ENCODE assay signal across 1 cellular context in genomic region chr3:45143673-45144670, GRCh38.
TF ChIP-seq lines count a peak whose summit lies in the region.

No MANE protein-coding gene starts in this region.

TF ChIP-seq in K562, 482 proteins besides CTCF, POLR2A, EP300 and RAD21 (continued from another document and continues in another):
- TF ChIP-seq ZNF175 (CRISPR knock-in tag; IDR thresholded peaks at IDR 0.05; ENCODE audit: low read depth), result peak; percentile 53; the same call in 1 of the 2 replicates
- TF ChIP-seq ZC3H11A (IDR thresholded peaks at IDR 0.05; ENCODE audit: low read depth, low read length), result no peak
- TF ChIP-seq MCM5 (IDR thresholded peaks at IDR 0.05; ENCODE audit: low read depth), result no peak
- no peak for TF ChIP-seq ZNF583 (CRISPR knock-in tag; IDR thresholded peaks at IDR 0.05)
- TF ChIP-seq TBL1XR1 (IDR thresholded peaks at IDR 0.05; ENCODE audit: low read length in 2 of 2), result 0 out of 4 replicates have a peak, but pooled peaks of 1 of the 2 experiments have one; percentile 26
- TF ChIP-seq ZNF184 (CRISPR knock-in tag; IDR thresholded peaks at IDR 0.05), result no peak
- TF ChIP-seq BACH1 (tag; IDR thresholded peaks at IDR 0.05), result peak; percentile 65; the same call in 1 of the 2 replicates
- no peak for TF ChIP-seq RBM17 (IDR thresholded peaks at IDR 0.05; ENCODE audit: borderline replicate concordance, low read depth, low read length)
- no peak for TF ChIP-seq LCOR (CRISPR knock-in tag; IDR thresholded peaks at IDR 0.05)
- no peak for TF ChIP-seq MIER1 (IDR thresholded peaks at IDR 0.05; ENCODE audit: low read depth)
- peak; percentile 68; the same call in 1 of the 2 replicates for TF ChIP-seq DMBX1 (CRISPR knock-in tag; IDR thresholded peaks at IDR 0.05; ENCODE audit: borderline replicate concordance)
- peak; percentile 24; the same call in 1 of the 2 replicates for TF ChIP-seq STAT5A (IDR thresholded peaks at IDR 0.05; ENCODE audit: borderline replicate concordance, low read length)
- TF ChIP-seq ZKSCAN3 (CRISPR knock-in tag; IDR thresholded peaks at IDR 0.05), result no peak
- TF ChIP-seq RNF2 (IDR thresholded peaks at IDR 0.05), result no peak
- no peak for TF ChIP-seq ZBTB9 (CRISPR knock-in tag; IDR thresholded peaks at IDR 0.05)
- no peak for TF ChIP-seq ZNF76 (CRISPR knock-in tag; IDR thresholded peaks at IDR 0.05; ENCODE audit: borderline replicate concordance)
- TF ChIP-seq NR3C1 (CRISPR knock-in tag; IDR thresholded peaks at IDR 0.05), result no peak
- TF ChIP-seq, protein P1, sequence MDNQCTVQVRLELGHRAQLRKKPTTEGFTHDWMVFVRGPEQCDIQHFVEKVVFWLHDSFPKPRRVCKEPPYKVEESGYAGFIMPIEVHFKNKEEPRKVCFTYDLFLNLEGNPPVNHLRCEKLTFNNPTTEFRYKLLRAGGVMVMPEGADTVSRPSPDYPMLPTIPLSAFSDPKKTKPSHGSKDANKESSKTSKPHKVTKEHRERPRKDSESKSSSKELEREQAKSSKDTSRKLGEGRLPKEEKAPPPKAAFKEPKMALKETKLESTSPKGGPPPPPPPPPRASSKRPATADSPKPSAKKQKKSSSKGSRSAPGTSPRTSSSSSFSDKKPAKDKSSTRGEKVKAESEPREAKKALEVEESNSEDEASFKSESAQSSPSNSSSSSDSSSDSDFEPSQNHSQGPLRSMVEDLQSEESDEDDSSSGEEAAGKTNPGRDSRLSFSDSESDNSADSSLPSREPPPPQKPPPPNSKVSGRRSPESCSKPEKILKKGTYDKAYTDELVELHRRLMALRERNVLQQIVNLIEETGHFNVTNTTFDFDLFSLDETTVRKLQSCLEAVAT (IDR thresholded peaks at IDR 0.05), result no peak
- TF ChIP-seq NCOA4 (IDR thresholded peaks at IDR 0.05; ENCODE audit: partially characterized antibody), result no peak
- TF ChIP-seq NR2C2 (CRISPR knock-in tag; IDR thresholded peaks at IDR 0.05), result no peak
- peak; percentile 54; the same call in 1 of the 2 replicates for TF ChIP-seq NR2C2 (tag; IDR thresholded peaks at IDR 0.05)
- no peak for TF ChIP-seq SFPQ (IDR thresholded peaks at IDR 0.05; ENCODE audit: low read depth, low read length)
- TF ChIP-seq POU5F1 (IDR thresholded peaks at IDR 0.05; ENCODE audit: borderline replicate concordance, low read depth, low read length, partially characterized antibody), result no peak
- no peak for TF ChIP-seq ZNF449 (CRISPR knock-in tag; IDR thresholded peaks at IDR 0.05)
- no peak for TF ChIP-seq RBBP5 (IDR thresholded peaks at IDR 0.05; ENCODE audit: borderline replicate concordance, insufficient read depth, low read length, poor library complexity, severe bottlenecking)
- TF ChIP-seq ETV1 (tag; conservative IDR thresholded peaks at IDR 0.05; ENCODE audit: low read depth), result no peak; the same call in 1 of the 2 replicates
- TF ChIP-seq, protein P2, sequence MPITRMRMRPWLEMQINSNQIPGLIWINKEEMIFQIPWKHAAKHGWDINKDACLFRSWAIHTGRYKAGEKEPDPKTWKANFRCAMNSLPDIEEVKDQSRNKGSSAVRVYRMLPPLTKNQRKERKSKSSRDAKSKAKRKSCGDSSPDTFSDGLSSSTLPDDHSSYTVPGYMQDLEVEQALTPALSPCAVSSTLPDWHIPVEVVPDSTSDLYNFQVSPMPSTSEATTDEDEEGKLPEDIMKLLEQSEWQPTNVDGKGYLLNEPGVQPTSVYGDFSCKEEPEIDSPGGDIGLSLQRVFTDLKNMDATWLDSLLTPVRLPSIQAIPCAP (CRISPR knock-in tag; IDR thresholded peaks at IDR 0.05; ENCODE audit: borderline replicate concordance), result no peak
- TF ChIP-seq LARP7 (IDR thresholded peaks at IDR 0.05), result no peak
- TF ChIP-seq MCM7 (IDR thresholded peaks at IDR 0.05), result no peak
- 0 out of 4 replicates have a peak, but pooled peaks of 1 of the 2 experiments have one; percentile 37 for TF ChIP-seq KDM4B (IDR thresholded peaks at IDR 0.05; ENCODE audit: borderline replicate concordance in 2 of 2, low read depth in 1 of 2)
- TF ChIP-seq TBP (optimal IDR thresholded peaks at IDR 0.05; ENCODE audit: low read depth, low read length), result no peak
- TF ChIP-seq RBM14 (IDR thresholded peaks at IDR 0.05; ENCODE audit: borderline replicate concordance, insufficient read depth, low read depth, low read length), result no peak
- TF ChIP-seq FOXJ2 (tag; IDR thresholded peaks at IDR 0.05), result no peak
- TF ChIP-seq ZNF23 (CRISPR knock-in tag; IDR thresholded peaks at IDR 0.05), result no peak
- TF ChIP-seq RREB1 (CRISPR knock-in tag; IDR thresholded peaks at IDR 0.05), result no peak
- no peak for TF ChIP-seq RHOXF2B (CRISPR knock-in tag; conservative IDR thresholded peaks at IDR 0.05)
- 0 out of 2 replicates have a peak, but pooled peaks have one; percentile 9 for TF ChIP-seq ZNF589 (CRISPR knock-in tag; IDR thresholded peaks at IDR 0.05; ENCODE audit: low read depth)
- TF ChIP-seq THAP7 (CRISPR knock-in tag; IDR thresholded peaks at IDR 0.05), result no peak
- TF ChIP-seq RFX5 (IDR thresholded peaks at IDR 0.05; ENCODE audit: low read depth, low read length), result no peak
- TF ChIP-seq HNRNPUL1 (IDR thresholded peaks at IDR 0.05; ENCODE audit: low read length), result no peak
- no peak for TF ChIP-seq SAFB (IDR thresholded peaks at IDR 0.05; ENCODE audit: borderline replicate concordance, low read depth, low read length)
- no peak for TF ChIP-seq SMAD1 (IDR thresholded peaks at IDR 0.05; ENCODE audit: low read depth, low read length, partially characterized antibody)
- TF ChIP-seq, protein P3, sequence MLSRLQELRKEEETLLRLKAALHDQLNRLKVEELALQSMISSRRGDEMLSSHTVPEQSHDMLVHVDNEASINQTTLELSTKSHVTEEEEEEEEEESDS (CRISPR knock-in tag; IDR thresholded peaks at IDR 0.05), result no peak
- TF ChIP-seq, protein P4, sequence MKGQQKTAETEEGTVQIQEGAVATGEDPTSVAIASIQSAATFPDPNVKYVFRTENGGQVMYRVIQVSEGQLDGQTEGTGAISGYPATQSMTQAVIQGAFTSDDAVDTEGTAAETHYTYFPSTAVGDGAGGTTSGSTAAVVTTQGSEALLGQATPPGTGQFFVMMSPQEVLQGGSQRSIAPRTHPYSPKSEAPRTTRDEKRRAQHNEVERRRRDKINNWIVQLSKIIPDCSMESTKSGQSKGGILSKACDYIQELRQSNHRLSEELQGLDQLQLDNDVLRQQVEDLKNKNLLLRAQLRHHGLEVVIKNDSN (CRISPR knock-in tag; IDR thresholded peaks at IDR 0.05), result no peak
- TF ChIP-seq, protein P5, sequence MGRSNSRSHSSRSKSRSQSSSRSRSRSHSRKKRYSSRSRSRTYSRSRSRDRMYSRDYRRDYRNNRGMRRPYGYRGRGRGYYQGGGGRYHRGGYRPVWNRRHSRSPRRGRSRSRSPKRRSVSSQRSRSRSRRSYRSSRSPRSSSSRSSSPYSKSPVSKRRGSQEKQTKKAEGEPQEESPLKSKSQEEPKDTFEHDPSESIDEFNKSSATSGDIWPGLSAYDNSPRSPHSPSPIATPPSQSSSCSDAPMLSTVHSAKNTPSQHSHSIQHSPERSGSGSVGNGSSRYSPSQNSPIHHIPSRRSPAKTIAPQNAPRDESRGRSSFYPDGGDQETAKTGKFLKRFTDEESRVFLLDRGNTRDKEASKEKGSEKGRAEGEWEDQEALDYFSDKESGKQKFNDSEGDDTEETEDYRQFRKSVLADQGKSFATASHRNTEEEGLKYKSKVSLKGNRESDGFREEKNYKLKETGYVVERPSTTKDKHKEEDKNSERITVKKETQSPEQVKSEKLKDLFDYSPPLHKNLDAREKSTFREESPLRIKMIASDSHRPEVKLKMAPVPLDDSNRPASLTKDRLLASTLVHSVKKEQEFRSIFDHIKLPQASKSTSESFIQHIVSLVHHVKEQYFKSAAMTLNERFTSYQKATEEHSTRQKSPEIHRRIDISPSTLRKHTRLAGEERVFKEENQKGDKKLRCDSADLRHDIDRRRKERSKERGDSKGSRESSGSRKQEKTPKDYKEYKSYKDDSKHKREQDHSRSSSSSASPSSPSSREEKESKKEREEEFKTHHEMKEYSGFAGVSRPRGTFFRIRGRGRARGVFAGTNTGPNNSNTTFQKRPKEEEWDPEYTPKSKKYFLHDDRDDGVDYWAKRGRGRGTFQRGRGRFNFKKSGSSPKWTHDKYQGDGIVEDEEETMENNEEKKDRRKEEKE (IDR thresholded peaks at IDR 0.05; ENCODE audit: borderline replicate concordance in 1 of 2, control insufficient read depth in 1 of 2, low read depth in 2 of 2, low read length in 1 of 2), result no peak
- TF ChIP-seq ZNF224 (CRISPR knock-in tag; IDR thresholded peaks at IDR 0.05), result no peak
- no peak for TF ChIP-seq TEAD2 (tag; IDR thresholded peaks at IDR 0.05)
- TF ChIP-seq MED1 (CRISPR knock-in tag; IDR thresholded peaks at IDR 0.05; ENCODE audit: borderline replicate concordance), result no peak
